24 cellular contexts compared by ENCODE assay signal in the genomic region with DNA sequence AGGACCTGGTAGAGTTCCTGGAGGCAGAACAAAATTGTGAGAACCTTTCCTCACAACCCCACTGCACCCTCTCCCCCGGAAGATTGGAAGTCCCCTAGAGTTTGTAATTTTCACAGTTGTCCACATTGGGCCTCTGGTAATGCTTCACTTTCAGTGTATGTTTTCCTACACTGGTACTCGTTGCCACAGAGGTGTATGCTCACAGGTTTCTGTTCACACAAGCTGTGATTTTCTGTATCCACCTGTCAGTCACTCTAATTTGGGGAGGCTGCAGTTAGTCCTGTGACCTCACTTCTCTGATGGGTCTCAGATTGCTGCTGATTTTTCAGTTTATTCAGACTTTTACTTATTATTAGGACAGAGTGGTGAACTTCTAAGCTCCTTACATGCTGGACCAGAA.
DNase-seq lines count a peak whose midpoint lies in the region; ATAC-seq, FAIRE-seq and TF ChIP-seq lines count a peak whose summit lies in the region.
"Had no signal": no experiment of that assay in that cellular context is flagged by ENCODE, and none has a peak within 500 bp of the region (broad histone marks: within the 10 kb centered on the region; RNA-seq: fewer than 3 reads in every experiment).

No MANE protein-coding gene starts in this region.

- H3K36me3 Mint-ChIP-seq in activated naive CD8-positive, alpha-beta T cell treated with anti-CD3 and anti-CD28 coated beads for 36 hours = no peaks in the 10 kb centered on the region
- H3K36me3 Mint-ChIP-seq: CD4-positive, alpha-beta memory T cell had no signal

- TF ChIP-seq EP300 in HepG2 (IDR thresholded peaks at IDR 0.05; ENCODE audit: low read depth in 2 of 2, low read length in 2 of 2) (no peak), HepG2 (CRISPR knock-in tag; IDR thresholded peaks at IDR 0.05; ENCODE audit: borderline replicate concordance) (no peak)

- H3F3A ChIP-seq in MM.1S (ENCODE audit: insufficient read depth, low read length) = peaks cover 4% of the 10 kb centered on the region; the same call in 1 of the 2 replicates

- peak overlapping the region; percentile 52 for H2AFZ ChIP-seq in HepG2 (ENCODE audit: low read length)
- H2AFZ ChIP-seq in HCT116 (ENCODE audit: low read depth, low read length, poor library complexity, severe bottlenecking) = peak overlapping the region; percentile 12
- H2AFZ ChIP-seq in MM.1S (ENCODE audit: low read length) = no peak overlapping the region

- H3K27me3 Mint-ChIP-seq in activated naive CD8-positive, alpha-beta T cell treated with anti-CD3 and anti-CD28 coated beads for 36 hours = no peaks in the 10 kb centered on the region
- H3K27me3 Mint-ChIP-seq: CD4-positive, alpha-beta memory T cell had no signal

- H3K4me3 ChIP-seq in HepG2 (replicated peaks in 1 of 3; ENCODE audit: insufficient read depth in 1 of 3, low read depth in 2 of 3, low read length in 3 of 3) (no peak overlapping the region), right lobe of liver (no peak overlapping the region), HCT116 (replicated peaks in 1 of 2; ENCODE audit: low read depth in 1 of 2, low read length in 2 of 2) (no peak overlapping the region), MM.1S (ENCODE audit: low read length) (no peak overlapping the region), Peyer's patch (no peak overlapping the region)
- H3K4me3 ChIP-seq: BLaER1 treated with 17β-estradiol and CSF1 and Interleukin-3, amounts not matched to agents 10 nM and 100 nM; K562; SJSA1 had no signal

- CTCF ChIA-PET in HepG2 (lab: Yijun Ruan, JAX; ENCODE audit: low intra/inter-chr PET ratio, low total read pairs) (no interaction called here), HCT116 (lab: Charles Lee) (no interaction called here)

- BruUV-seq in HepG2 (replicated peaks; lab: Mats Ljungman, UMichigan) = no TSS peak
- no TSS peak for BruUV-seq in HCT116 (replicated peaks; lab: Mats Ljungman, UMichigan)

- no peaks in the 10 kb centered on the region for H3K9me2 ChIP-seq in HCT116 (ENCODE audit: insufficient read depth)
- H3K9me2 ChIP-seq in MM.1S (replicated peaks; ENCODE audit: insufficient read depth, low read length) = no peaks in the 10 kb centered on the region

- H3K9me3 Mint-ChIP-seq in activated naive CD8-positive, alpha-beta T cell treated with anti-CD3 and anti-CD28 coated beads for 36 hours = peaks cover 8% of the 10 kb centered on the region

- no peak for FAIRE-seq in HepG2 (lab: Jason Lieb, UNC)
- FAIRE-seq: GM18507, K562 had no signal

- intact Hi-C loops in HepG2 (cut with micrococcal nuclease; ENCODE audit: unreplicated experiment) (no loop called here), right lobe of liver (cut with DNase I) (no loop called here), HCT116 (cut with micrococcal nuclease) (no loop called here), Right ventricle myocardium superior (cut with DNase I) (no loop called here)

- no peaks in the 10 kb centered on the region for H3K4me1 Mint-ChIP-seq in activated naive CD8-positive, alpha-beta T cell treated with anti-CD3 and anti-CD28 coated beads for 36 hours
- H3K4me1 Mint-ChIP-seq: CD4-positive, alpha-beta memory T cell had no signal

- H4K20me1 ChIP-seq in HepG2 (ENCODE audit: insufficient read depth, low read length) (no peaks in the 10 kb centered on the region), HCT116 (ENCODE audit: insufficient read depth) (no peaks in the 10 kb centered on the region), MM.1S (ENCODE audit: insufficient read depth, low read length) (no peaks in the 10 kb centered on the region)
- H4K20me1 ChIP-seq: BLaER1 treated with 17β-estradiol and CSF1 and Interleukin-3, amounts not matched to agents 10 nM and 100 nM had no signal

- peaks cover 12% of the 10 kb centered on the region for H3K9me3 ChIP-seq in HepG2 (ENCODE audit: low read length)
- H3K9me3 ChIP-seq in right lobe of liver = no peaks in the 10 kb centered on the region
- H3K9me3 ChIP-seq in HCT116 (ENCODE audit: control insufficient read depth in 1 of 2, insufficient read depth in 1 of 2, low read depth in 1 of 2, low read length in 2 of 2) = no peaks in the 10 kb centered on the region
- no peaks in the 10 kb centered on the region for H3K9me3 ChIP-seq in MM.1S (replicated peaks; ENCODE audit: insufficient read depth, low read length)
- H3K9me3 ChIP-seq in Peyer's patch = no peaks in the 10 kb centered on the region
- H3K9me3 ChIP-seq: SJSA1 had no signal

- no peak for ATAC-seq in HepG2
- no peak for ATAC-seq in right lobe of liver
- ATAC-seq in HCT116 = no peak
- no peak for ATAC-seq in Right ventricle myocardium superior (ENCODE audit: poor library complexity)
- ATAC-seq: K562, Panc1 had no signal

- 67% methylated on average over 2 of the region's 2 CpGs for WGBS in HepG2 (ENCODE audit: low lambda C conversion rate)
- WGBS in right lobe of liver (ENCODE audit: insufficient coverage, low coverage, low lambda C conversion rate, missing lambda C conversion rate) = 60% methylated on average over 2 of the region's 2 CpGs

- H3K36me3 ChIP-seq in HepG2 (replicated peaks in 1 of 2; ENCODE audit: control insufficient read depth in 1 of 2, insufficient read depth in 2 of 2, low read length in 2 of 2) (no peaks in the 10 kb centered on the region), right lobe of liver (no peaks in the 10 kb centered on the region), HCT116 (ENCODE audit: control insufficient read depth in 1 of 2, insufficient read depth in 2 of 2, low read length in 2 of 2) (no peaks in the 10 kb centered on the region), MM.1S (replicated peaks; ENCODE audit: insufficient read depth, low read length) (no peaks in the 10 kb centered on the region), Peyer's patch (no peaks in the 10 kb centered on the region)
- H3K36me3 ChIP-seq: BLaER1 treated with 17β-estradiol and CSF1 and Interleukin-3, amounts not matched to agents 10 nM and 100 nM; SJSA1 had no signal

- POLR2A ChIA-PET in HepG2 (lab: Yijun Ruan, JAX) = no interaction called here
- POLR2A ChIA-PET in HCT116 (lab: Charles Lee) = no interaction called here

- H3K27ac ChIP-seq in HepG2 (ENCODE audit: extremely low read length, insufficient read depth, low read length) (no peak overlapping the region), right lobe of liver (no peak overlapping the region), HCT116 (ENCODE audit: low read depth, low read length) (no peak overlapping the region), MM.1S (ENCODE audit: low read length) (peak overlapping the region; percentile 47; the same call in 1 of the 2 replicates), Peyer's patch (no peak overlapping the region)
- H3K27ac ChIP-seq: BLaER1 treated with 17β-estradiol and CSF1 and Interleukin-3, amounts not matched to agents 10 nM and 100 nM; SJSA1 had no signal

- no peak overlapping the region for H3K4me3 Mint-ChIP-seq in activated naive CD8-positive, alpha-beta T cell treated with anti-CD3 and anti-CD28 coated beads for 36 hours
- H3K4me3 Mint-ChIP-seq: CD4-positive, alpha-beta memory T cell; H9 had no signal

- H3K27me3 ChIP-seq in HepG2 (ENCODE audit: control insufficient read depth in 1 of 2, insufficient read depth in 2 of 2, low read length in 2 of 2) = no peaks in the 10 kb centered on the region
- no peaks in the 10 kb centered on the region for H3K27me3 ChIP-seq in right lobe of liver
- H3K27me3 ChIP-seq in HCT116 (ENCODE audit: insufficient read depth, low read length) = no peaks in the 10 kb centered on the region
- no peaks in the 10 kb centered on the region for H3K27me3 ChIP-seq in MM.1S (replicated peaks; ENCODE audit: insufficient read depth, low read length)
- H3K27me3 ChIP-seq in Peyer's patch = no peaks in the 10 kb centered on the region
- H3K27me3 ChIP-seq: BLaER1 treated with 17β-estradiol and CSF1 and Interleukin-3, amounts not matched to agents 10 nM and 100 nM; SJSA1 had no signal

- H3K27ac Mint-ChIP-seq in activated naive CD8-positive, alpha-beta T cell treated with anti-CD3 and anti-CD28 coated beads for 36 hours = no peak overlapping the region
- H3K27ac Mint-ChIP-seq: CD4-positive, alpha-beta memory T cell had no signal

- RAD21 ChIA-PET in HCT116 (lab: Charles Lee; ENCODE audit: low non-redundant PET in 1 of 2, low total read pairs in 2 of 2, uncharacterized antibody in 2 of 2, unreplicated experiment in 2 of 2) = no interaction called here

- no peak overlapping the region for H3K4me2 ChIP-seq in HepG2 (ENCODE audit: low read depth, low read length)
- H3K4me2 ChIP-seq in HCT116 (ENCODE audit: low read length) = no peak overlapping the region
- H3K4me2 ChIP-seq in MM.1S (ENCODE audit: low read depth, low read length) = peak overlapping the region; percentile 34; the same call in 1 of the 2 replicates
- H3K4me2 ChIP-seq: BLaER1 treated with 17β-estradiol and CSF1 and Interleukin-3, amounts not matched to agents 10 nM and 100 nM had no signal

- H3K9ac ChIP-seq in HepG2 (ENCODE audit: insufficient read depth, low read depth, low read length) (no peak overlapping the region), HCT116 (ENCODE audit: low read length) (no peak overlapping the region), MM.1S (ENCODE audit: low read length) (no peak overlapping the region)
- H3K9ac ChIP-seq: BLaER1 treated with 17β-estradiol and CSF1 and Interleukin-3, amounts not matched to agents 10 nM and 100 nM had no signal

- H3K4me1 ChIP-seq in HepG2 (ENCODE audit: insufficient read depth, low read length) (peaks cover 9% of the 10 kb centered on the region; the same call in 1 of the 2 replicates), right lobe of liver (no peaks in the 10 kb centered on the region), HCT116 (ENCODE audit: control insufficient read depth in 1 of 2, insufficient read depth in 2 of 2, low read length in 2 of 2) (no peaks in the 10 kb centered on the region; a peak in 1 of 4 replicates), MM.1S (ENCODE audit: low read length) (0 out of 2 replicates have a peak, but pooled peaks cover 5% of the 10 kb centered on the region), Peyer's patch (no peaks in the 10 kb centered on the region)
- H3K4me1 ChIP-seq: BLaER1 treated with 17β-estradiol and CSF1 and Interleukin-3, amounts not matched to agents 10 nM and 100 nM; SJSA1 had no signal

- DNase-seq in HepG2 (ENCODE audit: low spot score) (no peak), right lobe of liver (no peak), HCT116 (ENCODE audit: low read depth, low spot score) (no peak), MM.1S (peak; percentile 59), Peyer's patch (no peak), Right ventricle myocardium superior (no peak)
- DNase-seq in activated naive CD8-positive, alpha-beta T cell treated with anti-CD3 and anti-CD28 coated beads for 36 hours = no peak
- DNase-seq: 8988T; Caco-2; CD4-positive, alpha-beta memory T cell; DMS 273 treated with DMSO at 0.1 percent for 48 hours; DMS79 treated with DMSO at 0.1 percent for 48 hours; H9; NCI-H1092; NCI-H146; NCI-H2029; NCI-H2227 treated with DMSO at 0.1 percent for 48 hours; NCI-H510A; T-helper 1 cell had no signal

- in situ Hi-C loops in HepG2 (cut with HindIII; ENCODE audit: extremely low pct_ligation_motif_present, low pct_unique_long_range_greater_than_20kb) = no loop called here

- TF ChIP-seq RAD21 in HepG2 (CRISPR knock-in tag; IDR thresholded peaks at IDR 0.05) (no peak), HCT116 (IDR thresholded peaks at IDR 0.05; ENCODE audit: low read depth) (no peak)

- TF ChIP-seq POLR2A in HepG2 (IDR thresholded peaks at IDR 0.05; ENCODE audit: insufficient read depth in 1 of 2, low read depth in 2 of 2, low read length in 2 of 2) (no peak), right lobe of liver (IDR thresholded peaks at IDR 0.05) (no peak), HCT116 (IDR thresholded peaks at IDR 0.05; ENCODE audit: borderline replicate concordance, extremely low read depth, insufficient read depth, insufficient read length) (no peak), Peyer's patch (IDR thresholded peaks at IDR 0.05) (no peak)

- H3K79me2 ChIP-seq in HepG2 (ENCODE audit: insufficient read depth, low read length) = no peaks in the 10 kb centered on the region
- H3K79me2 ChIP-seq in HCT116 (ENCODE audit: insufficient read depth, low read length) = no peaks in the 10 kb centered on the region
- no peaks in the 10 kb centered on the region for H3K79me2 ChIP-seq in MM.1S (ENCODE audit: low read length)

- no peak for TF ChIP-seq CTCF in HepG2 (CRISPR knock-in tag; IDR thresholded peaks at IDR 0.05)
- no peak for TF ChIP-seq CTCF in right lobe of liver (IDR thresholded peaks at IDR 0.05)
- TF ChIP-seq CTCF in HCT116 (IDR thresholded peaks at IDR 0.05 in 2 of 3, conservative IDR thresholded peaks at IDR 0.05 in 1 of 3; ENCODE audit: borderline replicate concordance in 1 of 3, insufficient read depth in 1 of 3, low read depth in 2 of 3, low read length in 2 of 3) = no peak
- no peak for TF ChIP-seq CTCF in MM.1S (IDR thresholded peaks at IDR 0.05; ENCODE audit: low read length)
- TF ChIP-seq CTCF in Peyer's patch (IDR thresholded peaks at IDR 0.05) = no peak
